ENCODE assay signal across 10 cellular contexts in genomic region chr9:31140316-31140715, GRCh38.
DNase-seq lines count a peak whose midpoint lies in the region; ATAC-seq and TF ChIP-seq lines count a peak whose summit lies in the region.
"Had no signal": no experiment of that assay in that cellular context is flagged by ENCODE, and none has a peak within 500 bp of the region (broad histone marks: within the 10 kb centered on the region; RNA-seq: fewer than 3 reads in every experiment).

No MANE protein-coding gene starts in this region.

- no peaks in the 10 kb centered on the region for H3K27me3 ChIP-seq in breast epithelium
- H3K27me3 ChIP-seq in naive thymus-derived CD4-positive, alpha-beta T cell (ENCODE audit: control insufficient read depth in 2 of 2, insufficient read depth in 2 of 2, low read length in 2 of 2): no peaks in the 10 kb centered on the region

- H3K4me3 ChIP-seq in breast epithelium: no peak overlapping the region
- H3K4me3 ChIP-seq in naive thymus-derived CD4-positive, alpha-beta T cell (ENCODE audit: low read length): no peak overlapping the region
- H3K4me3 ChIP-seq: mucosa of descending colon had no signal

- peak; percentile 37 for TF ChIP-seq CTCF in MCF 10A (IDR thresholded peaks at IDR 0.05; ENCODE audit: unreplicated experiment)
- no peak for TF ChIP-seq CTCF in breast epithelium (IDR thresholded peaks at IDR 0.05)
- peak; percentile 47 for TF ChIP-seq CTCF in endothelial cell (IDR thresholded peaks at IDR 0.05; ENCODE audit: unreplicated experiment)
- peak; percentile 69 for TF ChIP-seq CTCF in type B pancreatic cell (conservative IDR thresholded peaks at IDR 0.05)

- H3K4me3 Mint-ChIP-seq in MCF 10A (ENCODE audit: unreplicated experiment) (no peak overlapping the region), endothelial cell (ENCODE audit: unreplicated experiment) (no peak overlapping the region), type B pancreatic cell (no peak overlapping the region)
- H3K4me3 Mint-ChIP-seq in naive thymus-derived CD4-positive, alpha-beta T cell: no peak overlapping the region

- CTCF ChIA-PET in MCF 10A (lab: Yijun Ruan, JAX): interaction anchor here (0.5 to 1.5 kb wide), 4 partner anchors 9 to 228 kb away, joined by 3 to 4 read pairs (median 3); no protein-coding TSS in a partner anchor
- CTCF ChIA-PET in naive thymus-derived CD4-positive, alpha-beta T cell (lab: Charles Lee): no interaction called here

- H3K4me1 ChIP-seq in breast epithelium: no peaks in the 10 kb centered on the region
- no peaks in the 10 kb centered on the region for H3K4me1 ChIP-seq in naive thymus-derived CD4-positive, alpha-beta T cell (ENCODE audit: control insufficient read depth in 2 of 2, insufficient read depth in 2 of 2, low read length in 2 of 2)

- intact Hi-C loops in MCF 10A (cut with micrococcal nuclease) (no loop called here), breast epithelium (cut with DNase I; ENCODE audit: low total_unique reads) (no loop called here)
- intact Hi-C loops in naive thymus-derived CD4-positive, alpha-beta T cell (cut with micrococcal nuclease): no loop called here

- no peaks in the 10 kb centered on the region for H3K36me3 Mint-ChIP-seq in MCF 10A (ENCODE audit: insufficient read depth, unreplicated experiment)
- no peaks in the 10 kb centered on the region for H3K36me3 Mint-ChIP-seq in endothelial cell (ENCODE audit: low read depth, unreplicated experiment)
- no peaks in the 10 kb centered on the region for H3K36me3 Mint-ChIP-seq in type B pancreatic cell
- H3K36me3 Mint-ChIP-seq in naive thymus-derived CD4-positive, alpha-beta T cell: peaks cover 0 to 3% (median 0%) of the 10 kb centered on the region in 5 donors

- H3K27ac Mint-ChIP-seq in MCF 10A (ENCODE audit: low read depth, unreplicated experiment) (no peak overlapping the region), endothelial cell (ENCODE audit: unreplicated experiment) (no peak overlapping the region), type B pancreatic cell (no peak overlapping the region)
- no peak overlapping the region for H3K27ac Mint-ChIP-seq in naive thymus-derived CD4-positive, alpha-beta T cell

- H3K4me1 Mint-ChIP-seq in MCF 10A (ENCODE audit: insufficient read depth, unreplicated experiment): peaks cover 15% of the 10 kb centered on the region
- H3K4me1 Mint-ChIP-seq in endothelial cell (ENCODE audit: unreplicated experiment): peaks cover 2% of the 10 kb centered on the region
- H3K4me1 Mint-ChIP-seq in type B pancreatic cell (ENCODE audit: unreplicated experiment): no peaks in the 10 kb centered on the region
- peaks cover 0 to 13% (median 0%) of the 10 kb centered on the region in 7 donors for H3K4me1 Mint-ChIP-seq in naive thymus-derived CD4-positive, alpha-beta T cell

- no peak for TF ChIP-seq POLR2A in breast epithelium (IDR thresholded peaks at IDR 0.05)

- H3K27me3 Mint-ChIP-seq in MCF 10A (ENCODE audit: insufficient read depth, unreplicated experiment) (no peaks in the 10 kb centered on the region), endothelial cell (ENCODE audit: unreplicated experiment) (no peaks in the 10 kb centered on the region), type B pancreatic cell (no peaks in the 10 kb centered on the region)
- H3K27me3 Mint-ChIP-seq in naive thymus-derived CD4-positive, alpha-beta T cell: no peaks in the 10 kb centered on the region

- H3K9me3 Mint-ChIP-seq in MCF 10A (ENCODE audit: unreplicated experiment) (no peaks in the 10 kb centered on the region), endothelial cell (ENCODE audit: unreplicated experiment) (no peaks in the 10 kb centered on the region), type B pancreatic cell (no peaks in the 10 kb centered on the region)
- peaks cover 0 to 1% (median 0%) of the 10 kb centered on the region in 11 donors for H3K9me3 Mint-ChIP-seq in naive thymus-derived CD4-positive, alpha-beta T cell

- no peaks in the 10 kb centered on the region for H3K9me3 ChIP-seq in breast epithelium
- H3K9me3 ChIP-seq in naive thymus-derived CD4-positive, alpha-beta T cell (ENCODE audit: control insufficient read depth in 2 of 3, low read length in 3 of 3): no peaks in the 10 kb centered on the region
- H3K9me3 ChIP-seq: mucosa of descending colon had no signal

- ATAC-seq in naive thymus-derived CD4-positive, alpha-beta T cell: no peak
- no peak for ATAC-seq in HG03139 (IDR thresholded peaks at IDR 0.05; ENCODE audit: unreplicated experiment)
- ATAC-seq: mucosa of descending colon had no signal

- POLR2A ChIA-PET in MCF 10A (lab: Yijun Ruan, JAX): no interaction called here
- POLR2A ChIA-PET in naive thymus-derived CD4-positive, alpha-beta T cell (lab: Charles Lee): no interaction called here

- no peaks in the 10 kb centered on the region for H3K36me3 ChIP-seq in breast epithelium
- no peaks in the 10 kb centered on the region for H3K36me3 ChIP-seq in naive thymus-derived CD4-positive, alpha-beta T cell (ENCODE audit: control insufficient read depth in 2 of 3, insufficient read depth in 3 of 3, low read length in 3 of 3)

- no peak overlapping the region for H3K27ac ChIP-seq in breast epithelium
- H3K27ac ChIP-seq in substantia nigra (ENCODE audit: low read depth, low read length, poor library complexity, severe bottlenecking): no peak overlapping the region
- H3K27ac ChIP-seq in naive thymus-derived CD4-positive, alpha-beta T cell (ENCODE audit: low read depth, low read length): no peak overlapping the region

- DNase-seq in MCF 10A (ENCODE audit: unreplicated experiment): peak; percentile 30
- no peak for DNase-seq in breast epithelium (ENCODE audit: low spot score in 2 of 2)
- DNase-seq in NCI-H460 (ENCODE audit: extremely low read depth, low read depth): peak; percentile 17
- DNase-seq in endothelial cell (ENCODE audit: low spot score): no peak
- no peak for DNase-seq in type B pancreatic cell (ENCODE audit: extremely low spot score, unreplicated experiment)
- DNase-seq in substantia nigra (lab: John Stamatoyannopoulos, UW): no peak
- DNase-seq in naive thymus-derived CD4-positive, alpha-beta T cell: no peak
- DNase-seq: activated T-cell treated with anti-CD3 and anti-CD28 coated beads, Interleukin-2, amount 50 U/mL, for 1 hour; mucosa of descending colon had no signal

- no TSS peak for BruUV-seq in MCF 10A (replicated peaks; lab: Mats Ljungman, UMichigan)

Comparison
In these comparisons a context has a peak if more than half of its experiments do, and no peak if none do; other contexts are left out.
1. DNase-seq: peak in MCF 10A (single experiment) and NCI-H460 (single experiment); none in breast epithelium (0 of 2), endothelial cell (single experiment), type B pancreatic cell (single experiment), substantia nigra (0 of 49) and naive thymus-derived CD4-positive, alpha-beta T cell (0 of 9).
2. CTCF ChIP-seq: peak in MCF 10A (single experiment), endothelial cell (single experiment) and type B pancreatic cell (single experiment); none in breast epithelium (0 of 3).